In the genomic region with DNA sequence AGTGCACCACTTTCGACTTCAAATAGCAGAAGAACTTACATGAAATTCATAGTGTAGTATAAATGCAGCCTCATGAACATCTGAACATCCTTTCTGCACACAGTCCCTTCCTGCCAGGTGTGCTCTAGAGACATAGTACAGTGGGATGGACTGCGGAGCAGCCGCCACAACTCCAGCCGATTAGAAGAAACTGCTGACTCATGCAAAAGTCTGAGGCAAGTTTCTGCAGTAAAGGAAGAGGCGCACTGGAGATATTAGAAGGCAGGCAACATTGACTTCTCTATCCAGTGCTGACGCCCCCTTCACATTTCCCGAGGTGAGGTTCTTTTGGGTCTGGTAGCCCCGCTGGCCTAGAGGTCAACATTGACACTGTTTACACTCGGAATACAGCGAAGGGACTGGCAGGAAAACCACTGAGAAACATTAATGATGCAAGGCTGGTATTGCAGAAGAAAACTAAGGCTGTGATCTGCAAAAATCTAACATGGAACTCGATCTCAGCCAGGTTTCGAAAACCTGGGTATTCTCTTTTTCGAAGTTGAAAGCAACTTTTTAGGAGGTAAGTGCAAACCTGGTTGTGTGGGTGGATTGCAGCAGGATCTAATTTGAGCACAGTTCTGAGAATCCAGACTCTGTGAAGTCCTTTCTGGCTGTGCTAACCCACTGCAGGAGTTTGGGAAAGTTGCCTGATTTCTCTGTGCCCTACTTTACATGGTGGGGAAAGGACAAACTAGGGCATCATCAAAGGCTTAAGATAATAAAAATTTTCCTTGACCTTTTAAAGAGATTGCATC, we compare ENCODE assay signal across 1 cellular context.
TF ChIP-seq lines count a peak whose summit lies in the region.

No MANE protein-coding gene starts in this region.

TF ChIP-seq in K562, 482 proteins besides CTCF, POLR2A, EP300 and RAD21 (continued from another document and continues in another):
- TF ChIP-seq DACH1 (IDR thresholded peaks at IDR 0.05; ENCODE audit: partially characterized antibody) (no peak), KDM4B (IDR thresholded peaks at IDR 0.05; ENCODE audit: borderline replicate concordance in 2 of 2, low read depth in 1 of 2) (no peak), CBX3 (IDR thresholded peaks at IDR 0.05; ENCODE audit: borderline replicate concordance in 1 of 2, low read length in 2 of 2) (peak in 1 of 2 experiments; percentile 55; a peak in 1 of 3 replicates), HDAC2 (IDR thresholded peaks at IDR 0.05) (peak; percentile 68; the same call in 1 of the 2 replicates), KDM1A (IDR thresholded peaks at IDR 0.05) (peak in 1 of 2 experiments; percentile 41; a peak in 1 of 4 replicates), EZH2 (IDR thresholded peaks at IDR 0.05; ENCODE audit: borderline replicate concordance, low read depth, low read length) (no peak), RBM14 (IDR thresholded peaks at IDR 0.05; ENCODE audit: borderline replicate concordance, insufficient read depth, low read depth, low read length) (no peak), MTA3 (IDR thresholded peaks at IDR 0.05; ENCODE audit: borderline replicate concordance) (0 out of 2 replicates have a peak, but pooled peaks have one; percentile 36), DDX20 (tag; IDR thresholded peaks at IDR 0.05; ENCODE audit: low read depth) (no peak), ETV6 (IDR thresholded peaks at IDR 0.05; ENCODE audit: borderline replicate concordance in 1 of 2, low read depth in 2 of 2, low read length in 1 of 2) (no peak), ETV6 (CRISPR knock-in tag; IDR thresholded peaks at IDR 0.05; ENCODE audit: borderline replicate concordance) (no peak), TRIM24 (IDR thresholded peaks at IDR 0.05) (peak; percentile 46 to 68; a peak in 3 of 4 replicates), NCOA1 (IDR thresholded peaks at IDR 0.05; ENCODE audit: low read depth) (0 out of 2 replicates have a peak, but pooled peaks have one; percentile 45), FOXK1 (CRISPR knock-in tag; IDR thresholded peaks at IDR 0.05; ENCODE audit: borderline replicate concordance) (no peak), MTF1 (CRISPR knock-in tag; IDR thresholded peaks at IDR 0.05; ENCODE audit: borderline replicate concordance) (no peak), ZNF780A (CRISPR knock-in tag; IDR thresholded peaks at IDR 0.05) (no peak), TSC22D4 (tag; IDR thresholded peaks at IDR 0.05) (no peak), FUS (optimal IDR thresholded peaks at IDR 0.05; ENCODE audit: low read depth, low read length) (no peak), CEBPB (tag; IDR thresholded peaks at IDR 0.05) (peak; percentile 71), ATF1 (CRISPR knock-in tag; IDR thresholded peaks at IDR 0.05) (no peak), ATF1 (tag; IDR thresholded peaks at IDR 0.05) (0 out of 2 replicates have a peak, but pooled peaks have one; percentile 44), HDAC6 (IDR thresholded peaks at IDR 0.05; ENCODE audit: low read depth, low read length) (no peak), ASH1L (IDR thresholded peaks at IDR 0.05; ENCODE audit: borderline replicate concordance, low read depth, partially characterized antibody) (no peak), MAFK (IDR thresholded peaks at IDR 0.05; ENCODE audit: low read length) (peak; percentile 100), ZNF57 (CRISPR knock-in tag; IDR thresholded peaks at IDR 0.05) (no peak), SPI1 (IDR thresholded peaks at IDR 0.05; ENCODE audit: borderline replicate concordance, low read depth, low read length) (no peak), ARID2 (IDR thresholded peaks at IDR 0.05) (peak; percentile 31; the same call in 1 of the 2 replicates), FOS (IDR thresholded peaks at IDR 0.05; ENCODE audit: extremely low read depth, insufficient read length) (no peak), HDAC1 (IDR thresholded peaks at IDR 0.05) (peak in 1 of 2 experiments; percentile 43; a peak in 2 of 4 replicates), RUNX1 (IDR thresholded peaks at IDR 0.05; ENCODE audit: low read depth) (no peak), KAT8 (IDR thresholded peaks at IDR 0.05; ENCODE audit: low read depth) (no peak), L3MBTL2 (IDR thresholded peaks at IDR 0.05) (0 out of 2 replicates have a peak, but pooled peaks have one; percentile 21), SMARCA4 (IDR thresholded peaks at IDR 0.05) (peak; percentile 79), ETV5 (CRISPR knock-in tag; IDR thresholded peaks at IDR 0.05; ENCODE audit: low read depth) (no peak), NFE2L1 (tag; IDR thresholded peaks at IDR 0.05; ENCODE audit: borderline replicate concordance, low read depth) (peak; percentile 93), IRF2 (CRISPR knock-in tag; IDR thresholded peaks at IDR 0.05) (no peak), MAFG (tag; conservative IDR thresholded peaks at IDR 0.05) (peak; percentile 100), MECOM (CRISPR knock-in tag; IDR thresholded peaks at IDR 0.05) (peak; percentile 49; the same call in 1 of the 2 replicates)
- TF ChIP-seq, protein P1, sequence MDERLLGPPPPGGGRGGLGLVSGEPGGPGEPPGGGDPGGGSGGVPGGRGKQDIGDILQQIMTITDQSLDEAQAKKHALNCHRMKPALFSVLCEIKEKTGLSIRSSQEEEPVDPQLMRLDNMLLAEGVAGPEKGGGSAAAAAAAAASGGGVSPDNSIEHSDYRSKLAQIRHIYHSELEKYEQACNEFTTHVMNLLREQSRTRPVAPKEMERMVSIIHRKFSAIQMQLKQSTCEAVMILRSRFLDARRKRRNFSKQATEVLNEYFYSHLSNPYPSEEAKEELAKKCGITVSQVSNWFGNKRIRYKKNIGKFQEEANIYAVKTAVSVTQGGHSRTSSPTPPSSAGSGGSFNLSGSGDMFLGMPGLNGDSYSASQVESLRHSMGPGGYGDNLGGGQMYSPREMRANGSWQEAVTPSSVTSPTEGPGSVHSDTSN (CRISPR knock-in tag; IDR thresholded peaks at IDR 0.05; ENCODE audit: low read depth), result no peak
- TF ChIP-seq, protein P1 (tag; conservative IDR thresholded peaks at IDR 0.05; ENCODE audit: low read depth), result no peak
- TF ChIP-seq, protein P2, sequence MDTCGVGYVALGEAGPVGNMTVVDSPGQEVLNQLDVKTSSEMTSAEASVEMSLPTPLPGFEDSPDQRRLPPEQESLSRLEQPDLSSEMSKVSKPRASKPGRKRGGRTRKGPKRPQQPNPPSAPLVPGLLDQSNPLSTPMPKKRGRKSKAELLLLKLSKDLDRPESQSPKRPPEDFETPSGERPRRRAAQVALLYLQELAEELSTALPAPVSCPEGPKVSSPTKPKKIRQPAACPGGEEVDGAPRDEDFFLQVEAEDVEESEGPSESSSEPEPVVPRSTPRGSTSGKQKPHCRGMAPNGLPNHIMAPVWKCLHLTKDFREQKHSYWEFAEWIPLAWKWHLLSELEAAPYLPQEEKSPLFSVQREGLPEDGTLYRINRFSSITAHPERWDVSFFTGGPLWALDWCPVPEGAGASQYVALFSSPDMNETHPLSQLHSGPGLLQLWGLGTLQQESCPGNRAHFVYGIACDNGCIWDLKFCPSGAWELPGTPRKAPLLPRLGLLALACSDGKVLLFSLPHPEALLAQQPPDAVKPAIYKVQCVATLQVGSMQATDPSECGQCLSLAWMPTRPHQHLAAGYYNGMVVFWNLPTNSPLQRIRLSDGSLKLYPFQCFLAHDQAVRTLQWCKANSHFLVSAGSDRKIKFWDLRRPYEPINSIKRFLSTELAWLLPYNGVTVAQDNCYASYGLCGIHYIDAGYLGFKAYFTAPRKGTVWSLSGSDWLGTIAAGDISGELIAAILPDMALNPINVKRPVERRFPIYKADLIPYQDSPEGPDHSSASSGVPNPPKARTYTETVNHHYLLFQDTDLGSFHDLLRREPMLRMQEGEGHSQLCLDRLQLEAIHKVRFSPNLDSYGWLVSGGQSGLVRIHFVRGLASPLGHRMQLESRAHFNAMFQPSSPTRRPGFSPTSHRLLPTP (IDR thresholded peaks at IDR 0.05; ENCODE audit: borderline replicate concordance, extremely low read depth, insufficient read length), result no peak
- TF ChIP-seq, protein P3, sequence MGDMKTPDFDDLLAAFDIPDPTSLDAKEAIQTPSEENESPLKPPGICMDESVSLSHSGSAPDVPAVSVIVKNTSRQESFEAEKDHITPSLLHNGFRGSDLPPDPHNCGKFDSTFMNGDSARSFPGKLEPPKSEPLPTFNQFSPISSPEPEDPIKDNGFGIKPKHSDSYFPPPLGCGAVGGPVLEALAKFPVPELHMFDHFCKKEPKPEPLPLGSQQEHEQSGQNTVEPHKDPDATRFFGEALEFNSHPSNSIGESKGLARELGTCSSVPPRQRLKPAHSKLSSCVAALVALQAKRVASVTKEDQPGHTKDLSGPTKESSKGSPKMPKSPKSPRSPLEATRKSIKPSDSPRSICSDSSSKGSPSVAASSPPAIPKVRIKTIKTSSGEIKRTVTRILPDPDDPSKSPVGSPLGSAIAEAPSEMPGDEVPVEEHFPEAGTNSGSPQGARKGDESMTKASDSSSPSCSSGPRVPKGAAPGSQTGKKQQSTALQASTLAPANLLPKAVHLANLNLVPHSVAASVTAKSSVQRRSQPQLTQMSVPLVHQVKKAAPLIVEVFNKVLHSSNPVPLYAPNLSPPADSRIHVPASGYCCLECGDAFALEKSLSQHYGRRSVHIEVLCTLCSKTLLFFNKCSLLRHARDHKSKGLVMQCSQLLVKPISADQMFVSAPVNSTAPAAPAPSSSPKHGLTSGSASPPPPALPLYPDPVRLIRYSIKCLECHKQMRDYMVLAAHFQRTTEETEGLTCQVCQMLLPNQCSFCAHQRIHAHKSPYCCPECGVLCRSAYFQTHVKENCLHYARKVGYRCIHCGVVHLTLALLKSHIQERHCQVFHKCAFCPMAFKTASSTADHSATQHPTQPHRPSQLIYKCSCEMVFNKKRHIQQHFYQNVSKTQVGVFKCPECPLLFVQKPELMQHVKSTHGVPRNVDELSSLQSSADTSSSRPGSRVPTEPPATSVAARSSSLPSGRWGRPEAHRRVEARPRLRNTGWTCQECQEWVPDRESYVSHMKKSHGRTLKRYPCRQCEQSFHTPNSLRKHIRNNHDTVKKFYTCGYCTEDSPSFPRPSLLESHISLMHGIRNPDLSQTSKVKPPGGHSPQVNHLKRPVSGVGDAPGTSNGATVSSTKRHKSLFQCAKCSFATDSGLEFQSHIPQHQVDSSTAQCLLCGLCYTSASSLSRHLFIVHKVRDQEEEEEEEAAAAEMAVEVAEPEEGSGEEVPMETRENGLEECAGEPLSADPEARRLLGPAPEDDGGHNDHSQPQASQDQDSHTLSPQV (IDR thresholded peaks at IDR 0.05), result peak; percentile 34; the same call in 1 of the 2 replicates
- TF ChIP-seq, protein P4, sequence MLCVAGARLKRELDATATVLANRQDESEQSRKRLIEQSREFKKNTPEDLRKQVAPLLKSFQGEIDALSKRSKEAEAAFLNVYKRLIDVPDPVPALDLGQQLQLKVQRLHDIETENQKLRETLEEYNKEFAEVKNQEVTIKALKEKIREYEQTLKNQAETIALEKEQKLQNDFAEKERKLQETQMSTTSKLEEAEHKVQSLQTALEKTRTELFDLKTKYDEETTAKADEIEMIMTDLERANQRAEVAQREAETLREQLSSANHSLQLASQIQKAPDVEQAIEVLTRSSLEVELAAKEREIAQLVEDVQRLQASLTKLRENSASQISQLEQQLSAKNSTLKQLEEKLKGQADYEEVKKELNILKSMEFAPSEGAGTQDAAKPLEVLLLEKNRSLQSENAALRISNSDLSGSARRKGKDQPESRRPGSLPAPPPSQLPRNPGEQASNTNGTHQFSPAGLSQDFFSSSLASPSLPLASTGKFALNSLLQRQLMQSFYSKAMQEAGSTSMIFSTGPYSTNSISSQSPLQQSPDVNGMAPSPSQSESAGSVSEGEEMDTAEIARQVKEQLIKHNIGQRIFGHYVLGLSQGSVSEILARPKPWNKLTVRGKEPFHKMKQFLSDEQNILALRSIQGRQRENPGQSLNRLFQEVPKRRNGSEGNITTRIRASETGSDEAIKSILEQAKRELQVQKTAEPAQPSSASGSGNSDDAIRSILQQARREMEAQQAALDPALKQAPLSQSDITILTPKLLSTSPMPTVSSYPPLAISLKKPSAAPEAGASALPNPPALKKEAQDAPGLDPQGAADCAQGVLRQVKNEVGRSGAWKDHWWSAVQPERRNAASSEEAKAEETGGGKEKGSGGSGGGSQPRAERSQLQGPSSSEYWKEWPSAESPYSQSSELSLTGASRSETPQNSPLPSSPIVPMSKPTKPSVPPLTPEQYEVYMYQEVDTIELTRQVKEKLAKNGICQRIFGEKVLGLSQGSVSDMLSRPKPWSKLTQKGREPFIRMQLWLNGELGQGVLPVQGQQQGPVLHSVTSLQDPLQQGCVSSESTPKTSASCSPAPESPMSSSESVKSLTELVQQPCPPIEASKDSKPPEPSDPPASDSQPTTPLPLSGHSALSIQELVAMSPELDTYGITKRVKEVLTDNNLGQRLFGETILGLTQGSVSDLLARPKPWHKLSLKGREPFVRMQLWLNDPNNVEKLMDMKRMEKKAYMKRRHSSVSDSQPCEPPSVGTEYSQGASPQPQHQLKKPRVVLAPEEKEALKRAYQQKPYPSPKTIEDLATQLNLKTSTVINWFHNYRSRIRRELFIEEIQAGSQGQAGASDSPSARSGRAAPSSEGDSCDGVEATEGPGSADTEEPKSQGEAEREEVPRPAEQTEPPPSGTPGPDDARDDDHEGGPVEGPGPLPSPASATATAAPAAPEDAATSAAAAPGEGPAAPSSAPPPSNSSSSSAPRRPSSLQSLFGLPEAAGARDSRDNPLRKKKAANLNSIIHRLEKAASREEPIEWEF (CRISPR knock-in tag; IDR thresholded peaks at IDR 0.05), result no peak
- TF ChIP-seq, protein P5, sequence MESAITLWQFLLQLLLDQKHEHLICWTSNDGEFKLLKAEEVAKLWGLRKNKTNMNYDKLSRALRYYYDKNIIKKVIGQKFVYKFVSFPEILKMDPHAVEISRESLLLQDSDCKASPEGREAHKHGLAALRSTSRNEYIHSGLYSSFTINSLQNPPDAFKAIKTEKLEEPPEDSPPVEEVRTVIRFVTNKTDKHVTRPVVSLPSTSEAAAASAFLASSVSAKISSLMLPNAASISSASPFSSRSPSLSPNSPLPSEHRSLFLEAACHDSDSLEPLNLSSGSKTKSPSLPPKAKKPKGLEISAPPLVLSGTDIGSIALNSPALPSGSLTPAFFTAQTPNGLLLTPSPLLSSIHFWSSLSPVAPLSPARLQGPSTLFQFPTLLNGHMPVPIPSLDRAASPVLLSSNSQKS (CRISPR knock-in tag; IDR thresholded peaks at IDR 0.05), result no peak
- TF ChIP-seq, protein P6, sequence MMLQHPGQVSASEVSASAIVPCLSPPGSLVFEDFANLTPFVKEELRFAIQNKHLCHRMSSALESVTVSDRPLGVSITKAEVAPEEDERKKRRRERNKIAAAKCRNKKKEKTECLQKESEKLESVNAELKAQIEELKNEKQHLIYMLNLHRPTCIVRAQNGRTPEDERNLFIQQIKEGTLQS (IDR thresholded peaks at IDR 0.05), result peak; percentile 75
- TF ChIP-seq, protein P6 (CRISPR knock-in tag; conservative IDR thresholded peaks at IDR 0.05), result no peak
- TF ChIP-seq, protein P7, sequence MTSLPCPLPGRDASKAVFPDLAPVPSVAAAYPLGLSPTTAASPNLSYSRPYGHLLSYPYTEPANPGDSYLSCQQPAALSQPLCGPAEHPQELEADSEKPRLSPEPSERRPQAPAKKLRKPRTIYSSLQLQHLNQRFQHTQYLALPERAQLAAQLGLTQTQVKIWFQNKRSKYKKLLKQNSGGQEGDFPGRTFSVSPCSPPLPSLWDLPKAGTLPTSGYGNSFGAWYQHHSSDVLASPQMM (CRISPR knock-in tag; IDR thresholded peaks at IDR 0.05), result no peak
